22 cellular contexts compared by ENCODE assay signal in genomic region chr4:86035688-86036087, GRCh38.
"Had no signal": no experiment of that assay in that cellular context is flagged by ENCODE, and none has a peak within 500 bp of the region (broad histone marks: within the 10 kb centered on the region; RNA-seq: fewer than 3 reads in every experiment).

No MANE protein-coding gene starts in this region.

- H3K9me3 ChIP-seq: ascending aorta, mucosa of descending colon, neutrophil, testis had no signal

- DNase-seq: activated CD4-positive, alpha-beta memory T cell treated with anti-CD3 and anti-CD28 coated beads, Interleukin-2, amount 10 ng/mL, durations not matched to agents 7 days and 5 days; activated CD4-positive, alpha-beta T cell treated with anti-CD3 and anti-CD28 coated beads for 36 hours; activated gamma-delta T cell; activated naive CD8-positive, alpha-beta T cell treated with anti-CD3 and anti-CD28 coated beads, Interleukin-2, amount 10 ng/mL, durations not matched to agents 7 days and 5 days; activated T-cell treated with anti-CD3 and anti-CD28 coated beads, Interleukin-2, amount 50 U/mL, for 48 hours; caudate nucleus; effector CD8-positive, alpha-beta T cell; immature natural killer cell; left colon; mucosa of descending colon; naive thymus-derived CD8-positive, alpha-beta T cell; retina; stimulated activated CD4-positive, alpha-beta T cell treated with anti-CD3 and anti-CD28 coated beads, Interleukin-15, amount 100 ng/mL, for 24 hours; stimulated activated CD4-positive, alpha-beta T cell treated with anti-CD3 and anti-CD28 coated beads, Interleukin-4, amount 100 ng/mL, for 24 hours; stimulated activated naive CD8-positive, alpha-beta T cell treated with anti-CD3 and anti-CD28 coated beads, Interleukin-15, amount 100 ng/mL, for 72 hours; T1000; testis had no signal

- H3K9me3 Mint-ChIP-seq: activated CD4-positive, alpha-beta memory T cell treated with anti-CD3 and anti-CD28 coated beads, Interleukin-2, amount 10 ng/mL, durations not matched to agents 7 days and 5 days; activated naive CD8-positive, alpha-beta T cell treated with anti-CD3 and anti-CD28 coated beads, Interleukin-2, amount 10 ng/mL, durations not matched to agents 7 days and 5 days; naive thymus-derived CD8-positive, alpha-beta T cell; stimulated activated naive CD8-positive, alpha-beta T cell treated with anti-CD3 and anti-CD28 coated beads, Interleukin-15, amount 100 ng/mL, for 72 hours had no signal

- H3K4me1 Mint-ChIP-seq: activated CD4-positive, alpha-beta memory T cell treated with anti-CD3 and anti-CD28 coated beads, Interleukin-2, amount 10 ng/mL, durations not matched to agents 7 days and 5 days; activated CD4-positive, alpha-beta T cell treated with anti-CD3 and anti-CD28 coated beads for 36 hours; activated naive CD8-positive, alpha-beta T cell treated with anti-CD3 and anti-CD28 coated beads, Interleukin-2, amount 10 ng/mL, durations not matched to agents 7 days and 5 days; immature natural killer cell; naive thymus-derived CD8-positive, alpha-beta T cell; stimulated activated naive CD8-positive, alpha-beta T cell treated with anti-CD3 and anti-CD28 coated beads, Interleukin-15, amount 100 ng/mL, for 72 hours had no signal

- FAIRE-seq: urothelium cell line had no signal

- ATAC-seq: activated CD4-positive, alpha-beta T cell treated with anti-CD3 and anti-CD28 coated beads for 36 hours; left colon; mucosa of descending colon; naive thymus-derived CD8-positive, alpha-beta T cell; stimulated activated naive CD8-positive, alpha-beta T cell treated with anti-CD3 and anti-CD28 coated beads, Interleukin-15, amount 100 ng/mL, for 72 hours had no signal

- H3K27me3 ChIP-seq: ascending aorta, neutrophil, testis had no signal

- H3K27ac Mint-ChIP-seq: activated CD4-positive, alpha-beta memory T cell treated with anti-CD3 and anti-CD28 coated beads, Interleukin-2, amount 10 ng/mL, durations not matched to agents 7 days and 5 days; activated CD4-positive, alpha-beta T cell treated with anti-CD3 and anti-CD28 coated beads for 36 hours; activated naive CD8-positive, alpha-beta T cell treated with anti-CD3 and anti-CD28 coated beads, Interleukin-2, amount 10 ng/mL, durations not matched to agents 7 days and 5 days; immature natural killer cell; naive thymus-derived CD8-positive, alpha-beta T cell; stimulated activated naive CD8-positive, alpha-beta T cell treated with anti-CD3 and anti-CD28 coated beads, Interleukin-15, amount 100 ng/mL, for 72 hours had no signal

- H3K27ac ChIP-seq: ascending aorta, coronary artery, neutrophil, testis, VCaP had no signal

- H3K36me3 Mint-ChIP-seq: activated naive CD8-positive, alpha-beta T cell treated with anti-CD3 and anti-CD28 coated beads, Interleukin-2, amount 10 ng/mL, durations not matched to agents 7 days and 5 days; naive thymus-derived CD8-positive, alpha-beta T cell had no signal

- H3K4me3 ChIP-seq: ascending aorta, coronary artery, mucosa of descending colon, testis had no signal

- H3K27me3 Mint-ChIP-seq: activated CD4-positive, alpha-beta memory T cell treated with anti-CD3 and anti-CD28 coated beads, Interleukin-2, amount 10 ng/mL, durations not matched to agents 7 days and 5 days had no signal

- H3K36me3 ChIP-seq: ascending aorta, neutrophil had no signal

- H3K4me1 ChIP-seq: testis had no signal

- H3K4me3 Mint-ChIP-seq: activated CD4-positive, alpha-beta memory T cell treated with anti-CD3 and anti-CD28 coated beads, Interleukin-2, amount 10 ng/mL, durations not matched to agents 7 days and 5 days; activated CD4-positive, alpha-beta T cell treated with anti-CD3 and anti-CD28 coated beads for 36 hours; activated naive CD8-positive, alpha-beta T cell treated with anti-CD3 and anti-CD28 coated beads, Interleukin-2, amount 10 ng/mL, durations not matched to agents 7 days and 5 days; immature natural killer cell; naive thymus-derived CD8-positive, alpha-beta T cell; stimulated activated naive CD8-positive, alpha-beta T cell treated with anti-CD3 and anti-CD28 coated beads, Interleukin-15, amount 100 ng/mL, for 72 hours had no signal
